Comparison of ENCODE assay signal across 1 cellular context in genomic region chr15:90902656-90902995, GRCh38.
TF ChIP-seq lines count a peak whose summit lies in the region.

No MANE protein-coding gene starts in this region.

TF ChIP-seq in GM12878, 131 proteins besides CTCF, POLR2A, EP300 and RAD21:
- TF ChIP-seq CHD2 (IDR thresholded peaks at IDR 0.05; ENCODE audit: borderline replicate concordance, low read depth, low read length): no peak
- TF ChIP-seq SMC3 (IDR thresholded peaks at IDR 0.05; ENCODE audit: borderline replicate concordance, low read length): no peak
- TF ChIP-seq CEBPZ (IDR thresholded peaks at IDR 0.05; ENCODE audit: low read depth, low read length): no peak
- TF ChIP-seq POLR2AphosphoS2 (IDR thresholded peaks at IDR 0.05; ENCODE audit: low read depth, low read length): no peak
- no peak for TF ChIP-seq DPF2 (IDR thresholded peaks at IDR 0.05)
- no peak for TF ChIP-seq ETV6 (conservative IDR thresholded peaks at IDR 0.05 in 1 of 2, IDR thresholded peaks at IDR 0.05 in 1 of 2; ENCODE audit: borderline replicate concordance in 1 of 2, low read depth in 1 of 2)
- TF ChIP-seq EGR1 (IDR thresholded peaks at IDR 0.05; ENCODE audit: borderline replicate concordance in 1 of 2, low read depth in 2 of 2, low read length in 2 of 2): peak in 1 of 2 experiments; percentile 3; a peak in 1 of 3 replicates
- no peak for TF ChIP-seq ZNF217 (IDR thresholded peaks at IDR 0.05)
- TF ChIP-seq LARP7 (IDR thresholded peaks at IDR 0.05): 0 out of 2 replicates have a peak, but pooled peaks have one; percentile 1
- TF ChIP-seq ATF7 (IDR thresholded peaks at IDR 0.05; ENCODE audit: low read depth): no peak
- TF ChIP-seq JUNB (IDR thresholded peaks at IDR 0.05): no peak
- no peak for TF ChIP-seq SREBF2 (IDR thresholded peaks at IDR 0.05; ENCODE audit: low read length)
- TF ChIP-seq HDGF (IDR thresholded peaks at IDR 0.05): no peak
- TF ChIP-seq CHD4 (IDR thresholded peaks at IDR 0.05): no peak
- TF ChIP-seq FOS (IDR thresholded peaks at IDR 0.05; ENCODE audit: borderline replicate concordance, extremely low read depth, insufficient read length): no peak
- TF ChIP-seq BCLAF1 (IDR thresholded peaks at IDR 0.05): 0 out of 2 replicates have a peak, but pooled peaks have one; percentile 42
- no peak for TF ChIP-seq MTA3 (IDR thresholded peaks at IDR 0.05; ENCODE audit: borderline replicate concordance, low read length)
- TF ChIP-seq KDM1A (IDR thresholded peaks at IDR 0.05; ENCODE audit: borderline replicate concordance): no peak
TF ChIP-seq in GM12878: peak in this region for 3.
